In genomic region chr3:156433910-156434309, GRCh38 we compare ENCODE assay signal across 26 cellular contexts.
DNase-seq lines count a peak whose midpoint lies in the region; ATAC-seq, FAIRE-seq and TF ChIP-seq lines count a peak whose summit lies in the region.
"Had no signal": no experiment of that assay in that cellular context is flagged by ENCODE, and none has a peak within 500 bp of the region (broad histone marks: within the 10 kb centered on the region; RNA-seq: fewer than 3 reads in every experiment).

No MANE protein-coding gene starts in this region.

- no peaks in the 10 kb centered on the region for H3K36me3 Mint-ChIP-seq in HFFc6 (ENCODE audit: low read depth)
- H3K36me3 Mint-ChIP-seq in astrocyte (ENCODE audit: low read depth, unreplicated experiment), result no peaks in the 10 kb centered on the region
- H3K36me3 Mint-ChIP-seq: activated CD4-positive, alpha-beta memory T cell treated with anti-CD3 and anti-CD28 coated beads for 36 hours; immature natural killer cell; type B pancreatic cell had no signal

- H3K79me2 ChIP-seq in ACC112 (ENCODE audit: control insufficient read depth, insufficient read depth, low read length, unreplicated experiment), result no peaks in the 10 kb centered on the region
- no peaks in the 10 kb centered on the region for H3K79me2 ChIP-seq in astrocyte (ENCODE audit: insufficient read depth, low read length)

- peak overlapping the region; percentile 12; the same call in 1 of the 2 replicates for H3K27ac Mint-ChIP-seq in HFFc6
- no peak overlapping the region for H3K27ac Mint-ChIP-seq in astrocyte (ENCODE audit: unreplicated experiment)
- H3K27ac Mint-ChIP-seq: activated B cell treated with CpG ODN at 0.5 μM for 24 hours; activated CD4-positive, alpha-beta memory T cell treated with anti-CD3 and anti-CD28 coated beads for 36 hours; immature natural killer cell; stimulated activated naive CD8-positive, alpha-beta T cell treated with anti-CD3 and anti-CD28 coated beads, Interleukin-15, amount 100 ng/mL, for 72 hours had no signal

- H3K4me1 Mint-ChIP-seq in HFFc6 (ENCODE audit: low read depth) (peaks cover 17% of the 10 kb centered on the region), astrocyte (ENCODE audit: low read depth, unreplicated experiment) (peaks cover 2% of the 10 kb centered on the region)
- H3K4me1 Mint-ChIP-seq: activated B cell treated with CpG ODN at 0.5 μM for 24 hours; central memory CD8-positive, alpha-beta T cell; immature natural killer cell; stimulated activated naive CD8-positive, alpha-beta T cell treated with anti-CD3 and anti-CD28 coated beads, Interleukin-15, amount 100 ng/mL, for 72 hours had no signal

- H3K9me3 ChIP-seq in astrocyte (ENCODE audit: insufficient read depth, low read depth, low read length) (no peaks in the 10 kb centered on the region), breast epithelium (no peaks in the 10 kb centered on the region)
- H3K9me3 ChIP-seq in effector memory CD4-positive, alpha-beta T cell (ENCODE audit: control insufficient read depth, low read length), result no peaks in the 10 kb centered on the region
- H3K9me3 ChIP-seq: Caco-2, esophagus muscularis mucosa, neutrophil had no signal

- TF ChIP-seq CTCF in HFFc6 (IDR thresholded peaks at IDR 0.05) (no peak), astrocyte (IDR thresholded peaks at IDR 0.05; ENCODE audit: insufficient read depth, low read depth, low read length) (no peak), fibroblast of villous mesenchyme (IDR thresholded peaks at IDR 0.05; ENCODE audit: insufficient read depth, low read depth, low read length) (no peak), breast epithelium (IDR thresholded peaks at IDR 0.05) (no peak)

- no peak for ATAC-seq in esophagus mucosa
- ATAC-seq: stimulated activated naive CD8-positive, alpha-beta T cell treated with anti-CD3 and anti-CD28 coated beads, Interleukin-15, amount 100 ng/mL, for 72 hours had no signal

- H3K4me1 ChIP-seq in ACC112 (ENCODE audit: control insufficient read depth, insufficient read depth, low read length, unreplicated experiment) (peaks cover 11% of the 10 kb centered on the region), astrocyte (ENCODE audit: insufficient read depth, low read length) (no peaks in the 10 kb centered on the region), breast epithelium (no peaks in the 10 kb centered on the region)
- H3K4me1 ChIP-seq in effector memory CD4-positive, alpha-beta T cell (ENCODE audit: control insufficient read depth, insufficient read depth, low read length, poor library complexity, severe bottlenecking), result no peaks in the 10 kb centered on the region
- H3K4me1 ChIP-seq: Caco-2 had no signal

- no peak for TF ChIP-seq POLR2A in breast epithelium (IDR thresholded peaks at IDR 0.05)

- DNase-seq in HFFc6 (no peak), astrocyte (ENCODE audit: low read depth) (peak; percentile 46), fibroblast of villous mesenchyme (ENCODE audit: low read depth) (peak; percentile 68), breast epithelium (ENCODE audit: low spot score in 2 of 2) (no peak), anterior cingulate cortex (lab: John Stamatoyannopoulos, UW) (no peak)
- no peak for DNase-seq in effector memory CD4-positive, alpha-beta T cell
- DNase-seq: 8988T; activated B cell treated with CpG ODN at 0.5 μM for 24 hours; activated CD4-positive, alpha-beta memory T cell treated with anti-CD3 and anti-CD28 coated beads for 36 hours; activated gamma-delta T cell treated with Interleukin-2 at 50 U/mL for 16 hours; amniotic stem cell; Caco-2; immature natural killer cell; KG1; NCI-H1930; NCI-H446 treated with DMSO at 0.1 percent for 48 hours; stimulated activated CD4-positive, alpha-beta T cell treated with anti-CD3 and anti-CD28 coated beads, Interleukin-4, amount 100 ng/mL, for 1 hour; stimulated activated naive CD8-positive, alpha-beta T cell treated with anti-CD3 and anti-CD28 coated beads, Interleukin-15, amount 100 ng/mL, for 72 hours had no signal

- no peak for FAIRE-seq in astrocyte (lab: Jason Lieb, UNC)
- FAIRE-seq: RCC 7860 had no signal

- H3K9ac ChIP-seq in astrocyte (ENCODE audit: low read length), result no peak overlapping the region

- H3K27me3 ChIP-seq in ACC112 (ENCODE audit: insufficient read depth, low read length) (no peaks in the 10 kb centered on the region), astrocyte (ENCODE audit: insufficient read depth, low read length) (no peaks in the 10 kb centered on the region), breast epithelium (no peaks in the 10 kb centered on the region)
- no peaks in the 10 kb centered on the region for H3K27me3 ChIP-seq in effector memory CD4-positive, alpha-beta T cell (replicated peaks; ENCODE audit: control insufficient read depth, insufficient read depth, low read length, poor library complexity, severe bottlenecking)
- H3K27me3 ChIP-seq: esophagus muscularis mucosa, neutrophil had no signal

- H3K27me3 Mint-ChIP-seq in HFFc6 (ENCODE audit: insufficient read depth), result peaks cover 7% of the 10 kb centered on the region
- peaks cover 10% of the 10 kb centered on the region for H3K27me3 Mint-ChIP-seq in astrocyte (ENCODE audit: low read depth, unreplicated experiment)

- H4K20me1 ChIP-seq in astrocyte (ENCODE audit: insufficient read depth, low read length), result no peaks in the 10 kb centered on the region

- H3K9me3 Mint-ChIP-seq in HFFc6, result no peaks in the 10 kb centered on the region
- H3K9me3 Mint-ChIP-seq in astrocyte (ENCODE audit: unreplicated experiment), result no peaks in the 10 kb centered on the region
- H3K9me3 Mint-ChIP-seq: activated B cell treated with CpG ODN at 0.5 μM for 24 hours; activated CD4-positive, alpha-beta memory T cell treated with anti-CD3 and anti-CD28 coated beads for 36 hours; central memory CD8-positive, alpha-beta T cell; stimulated activated naive CD8-positive, alpha-beta T cell treated with anti-CD3 and anti-CD28 coated beads, Interleukin-15, amount 100 ng/mL, for 72 hours had no signal

- H3K4me3 Mint-ChIP-seq in HFFc6, result no peak overlapping the region
- no peak overlapping the region for H3K4me3 Mint-ChIP-seq in astrocyte (ENCODE audit: unreplicated experiment)
- H3K4me3 Mint-ChIP-seq: activated B cell treated with CpG ODN at 0.5 μM for 24 hours; activated CD4-positive, alpha-beta memory T cell treated with anti-CD3 and anti-CD28 coated beads for 36 hours; central memory CD8-positive, alpha-beta T cell; immature natural killer cell; stimulated activated naive CD8-positive, alpha-beta T cell treated with anti-CD3 and anti-CD28 coated beads, Interleukin-15, amount 100 ng/mL, for 72 hours had no signal

- H3K27ac ChIP-seq in ACC112 (ENCODE audit: low read depth, low read length), result peak overlapping the region; percentile 3; the same call in 1 of the 2 replicates
- no peak overlapping the region for H3K27ac ChIP-seq in astrocyte (ENCODE audit: low read depth, low read length)
- H3K27ac ChIP-seq in breast epithelium, result no peak overlapping the region
- H3K27ac ChIP-seq in effector memory CD4-positive, alpha-beta T cell (ENCODE audit: insufficient read depth, low read length, poor library complexity, severe bottlenecking), result no peak overlapping the region
- H3K27ac ChIP-seq: esophagus muscularis mucosa, neutrophil had no signal

- intact Hi-C loops in breast epithelium (cut with DNase I; ENCODE audit: low total_unique reads), result no loop called here

- H3K4me3 ChIP-seq in ACC112 (ENCODE audit: low read depth, low read length) (no peak overlapping the region), astrocyte (ENCODE audit: insufficient read depth, low read depth, low read length) (no peak overlapping the region), fibroblast of villous mesenchyme (ENCODE audit: low read depth, low read length) (no peak overlapping the region), breast epithelium (no peak overlapping the region)
- no peak overlapping the region for H3K4me3 ChIP-seq in effector memory CD4-positive, alpha-beta T cell (ENCODE audit: insufficient read depth, low read depth, low read length, poor library complexity, severe bottlenecking)
- H3K4me3 ChIP-seq: esophagus muscularis mucosa, lung had no signal

- H2AFZ ChIP-seq in ACC112 (ENCODE audit: low read length, unreplicated experiment), result no peak overlapping the region
- no peak overlapping the region for H2AFZ ChIP-seq in astrocyte (ENCODE audit: low read depth, low read length)

- H3K36me3 ChIP-seq in ACC112 (ENCODE audit: insufficient read depth, low read length) (no peaks in the 10 kb centered on the region), astrocyte (ENCODE audit: insufficient read depth, low read length) (no peaks in the 10 kb centered on the region), breast epithelium (no peaks in the 10 kb centered on the region)
- no peaks in the 10 kb centered on the region for H3K36me3 ChIP-seq in effector memory CD4-positive, alpha-beta T cell (ENCODE audit: control insufficient read depth, insufficient read depth, low read length)
- H3K36me3 ChIP-seq: esophagus muscularis mucosa, neutrophil had no signal

- H3K4me2 ChIP-seq in astrocyte (ENCODE audit: low read length), result no peak overlapping the region

Comparison
In these comparisons a context has a peak if more than half of its experiments do, and no peak if none do; other contexts are left out.
1. DNase-seq: peak in astrocyte (single experiment) and fibroblast of villous mesenchyme (single experiment); none in HFFc6 (single experiment), breast epithelium (0 of 2), anterior cingulate cortex (0 of 58) and effector memory CD4-positive, alpha-beta T cell (0 of 3).